ENCODE assay signal across 16 cellular contexts in the genomic region with DNA sequence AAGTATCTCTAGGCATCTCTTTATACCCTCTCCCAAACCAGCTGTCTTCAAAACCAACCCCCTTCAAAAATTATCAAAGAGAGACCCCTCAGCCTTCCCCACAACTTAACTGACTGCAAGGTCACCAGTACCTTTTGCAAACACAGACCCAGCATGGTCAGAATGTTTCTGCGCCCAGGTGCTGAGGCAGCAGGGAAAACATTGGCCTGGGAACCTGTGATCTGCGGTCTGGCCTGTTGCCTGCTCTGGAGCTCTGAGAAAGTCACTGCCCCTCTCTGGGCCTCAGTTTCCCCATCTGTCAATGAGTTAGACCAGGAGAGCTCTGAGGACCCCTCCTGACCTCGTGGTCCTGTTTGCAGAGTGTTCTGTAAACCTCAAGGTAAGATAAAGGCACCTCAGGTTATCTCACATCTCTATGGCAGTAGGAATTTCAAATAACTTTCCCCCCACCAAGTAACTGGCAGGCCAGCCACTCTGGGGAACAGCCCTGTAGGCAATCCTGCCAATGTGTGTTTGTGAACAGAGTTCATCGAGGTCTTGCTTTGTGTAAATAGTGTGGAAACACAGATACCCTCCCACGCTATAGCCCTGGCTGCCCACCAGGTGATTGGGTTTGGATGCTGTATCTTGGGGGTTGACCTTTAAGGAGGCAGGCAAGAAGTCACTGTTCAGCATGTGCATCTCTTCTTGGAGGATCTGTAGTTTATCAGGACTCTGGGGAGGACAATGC. TPM values are rescaled to one million over a fixed set of nuclear protein-coding genes. Genes with fewer than 3 reads are reported as not detected.
DNase-seq lines count a peak whose midpoint lies in the region; ATAC-seq and TF ChIP-seq lines count a peak whose summit lies in the region.
"Had no signal": no experiment of that assay in that cellular context is flagged by ENCODE, and none has a peak within 500 bp of the region (broad histone marks: within the 10 kb centered on the region; RNA-seq: fewer than 3 reads in every experiment).

No MANE protein-coding gene starts in this region.

- H3K4me1 Mint-ChIP-seq in endodermal cell (peaks cover 41% of the 10 kb centered on the region), nephron progenitor cell (peaks cover 71% of the 10 kb centered on the region)

- H3K36me3 ChIP-seq in heart left ventricle (no peaks in the 10 kb centered on the region), endodermal cell (ENCODE audit: control insufficient read depth, insufficient read depth, low read length) (no peaks in the 10 kb centered on the region), upper lobe of right lung (no peaks in the 10 kb centered on the region), vagina (no peaks in the 10 kb centered on the region)
- H3K36me3 ChIP-seq: BLaER1 had no signal

- H3K27me3 ChIP-seq in heart left ventricle (no peaks in the 10 kb centered on the region), endodermal cell (ENCODE audit: control insufficient read depth, insufficient read depth, low read length, poor library complexity, severe bottlenecking) (no peaks in the 10 kb centered on the region), upper lobe of right lung (no peaks in the 10 kb centered on the region), vagina (no peaks in the 10 kb centered on the region)

- TF ChIP-seq POLR2A in heart left ventricle (IDR thresholded peaks at IDR 0.05) (no peak), vagina (IDR thresholded peaks at IDR 0.05) (no peak)

- H3K4me3 Mint-ChIP-seq in endodermal cell: no peak overlapping the region
- no peak overlapping the region for H3K4me3 Mint-ChIP-seq in nephron progenitor cell

- intact Hi-C loops in Right ventricle myocardium inferior (cut with DNase I) (no loop called here), heart left ventricle (cut with DNase I) (no loop called here), upper lobe of right lung (cut with DNase I) (no loop called here), vagina (cut with DNase I) (no loop called here)

- no peaks in the 10 kb centered on the region for H3K9me3 Mint-ChIP-seq in endodermal cell
- no peaks in the 10 kb centered on the region for H3K9me3 Mint-ChIP-seq in nephron progenitor cell

- DNase-seq in Right ventricle myocardium inferior (ENCODE audit: missing footprints) (peak; percentile 8), heart left ventricle (no peak), endodermal cell (peak; percentile 47), nephron progenitor cell (no peak), upper lobe of right lung (no peak), vagina (ENCODE audit: extremely low spot score in 2 of 2) (no peak), NCI-H1930 (lab: John Stamatoyannopoulos, UW) (no peak)
- DNase-seq: 8988T, DND-41, IMR-90, NCI-H1105 treated with DMSO at 0.1 percent for 48 hours, NCI-H187 treated with DMSO at 0.1 percent for 48 hours, NCI-H69, SIG-M5 had no signal

- H3K27ac Mint-ChIP-seq in endodermal cell (no peak overlapping the region), nephron progenitor cell (peak overlapping the region; percentile 47)

- H3K4me3 ChIP-seq in heart left ventricle (no peak overlapping the region), endodermal cell (ENCODE audit: low read length) (no peak overlapping the region), upper lobe of right lung (no peak overlapping the region), vagina (no peak overlapping the region)
- H3K4me3 ChIP-seq: BLaER1 had no signal

- no peak for TF ChIP-seq CTCF in heart left ventricle (IDR thresholded peaks at IDR 0.05)
- peak; percentile 43 for TF ChIP-seq CTCF in endodermal cell (conservative IDR thresholded peaks at IDR 0.05)
- TF ChIP-seq CTCF in nephron progenitor cell (IDR thresholded peaks at IDR 0.05): no peak
- TF ChIP-seq CTCF in upper lobe of right lung (IDR thresholded peaks at IDR 0.05): no peak
- TF ChIP-seq CTCF in vagina (IDR thresholded peaks at IDR 0.05): no peak

- H3K27me3 Mint-ChIP-seq in endodermal cell (ENCODE audit: insufficient read depth) (peaks cover 2% of the 10 kb centered on the region), nephron progenitor cell (ENCODE audit: low read depth, poor library complexity) (peaks cover 10% of the 10 kb centered on the region)

- H3K27ac ChIP-seq in heart left ventricle (no peak overlapping the region), endodermal cell (ENCODE audit: low read depth, low read length) (no peak overlapping the region), upper lobe of right lung (peak overlapping the region; percentile 6), vagina (no peak overlapping the region)
- H3K27ac ChIP-seq: BLaER1 had no signal

- no peak overlapping the region for H3K9ac ChIP-seq in endodermal cell (ENCODE audit: extremely low read depth, low read length, poor library complexity, severe bottlenecking)
- H3K9ac ChIP-seq: BLaER1 had no signal

- WGBS in heart left ventricle, 4 donors: 73 to 77% (median 77%) methylated on average over 5 of the region's 5 CpGs
- 90 to 95% methylated on average over 4 to 5 of the region's 5 CpGs for WGBS in endodermal cell (ENCODE audit: insufficient coverage in 1 of 2, insufficient read length in 1 of 2), 2 experiments

- H3K36me3 Mint-ChIP-seq in endodermal cell (ENCODE audit: low read depth) (no peaks in the 10 kb centered on the region), nephron progenitor cell (ENCODE audit: low read depth) (no peaks in the 10 kb centered on the region)

- ATAC-seq in Right ventricle myocardium inferior (no peak), heart left ventricle (no peak), upper lobe of right lung (no peak), HG02884 (IDR thresholded peaks at IDR 0.05; ENCODE audit: unreplicated experiment) (no peak)

- H3K4me1 ChIP-seq in heart left ventricle (peaks cover 0 to 52% (median 28%) of the 10 kb centered on the region in 12 donors), endodermal cell (ENCODE audit: control insufficient read depth, insufficient read depth, low read length) (peaks cover 17% of the 10 kb centered on the region), upper lobe of right lung (peaks cover 31% of the 10 kb centered on the region), vagina (peaks cover 28% of the 10 kb centered on the region)

- H3K9me3 ChIP-seq in heart left ventricle (no peaks in the 10 kb centered on the region), endodermal cell (ENCODE audit: control insufficient read depth, low read length) (no peaks in the 10 kb centered on the region), upper lobe of right lung (no peaks in the 10 kb centered on the region), vagina (no peaks in the 10 kb centered on the region)
- H3K9me3 ChIP-seq: BLaER1 had no signal

RNA-seq across cellular contexts. Expression of a gene that starts 50.0 kb away (rescaled TPM):
- total RNA-seq in Right ventricle myocardium inferior (16.2 TPM), heart left ventricle (10 to 100 TPM; 14.4 to 65.9 (median 20.8) TPM), endodermal cell (100 to 1,000 TPM; 190 to 213 TPM), upper lobe of right lung (167 TPM), vagina (28.5 TPM)
- polyA plus RNA-seq in heart left ventricle: 10 to 100 TPM; 10.4 to 19.0 TPM
- 16.0 TPM for polyA plus RNA-seq in endodermal cell (2013, experiment 1 of 2)
- polyA plus RNA-seq in endodermal cell (2013, experiment 2 of 2): 17.3 TPM

Comparison
In these comparisons a context has a peak if more than half of its experiments do, and no peak if none do; other contexts are left out.
1. DNase-seq: peak in Right ventricle myocardium inferior (single experiment) and endodermal cell (single experiment); none in heart left ventricle (0 of 5), nephron progenitor cell (single experiment), upper lobe of right lung (single experiment), vagina (0 of 2) and NCI-H1930 (0 of 2).